ENCODE assay signal across 9 cellular contexts in genomic region chr17:20116683-20117309, GRCh38.
DNase-seq lines count a peak whose midpoint lies in the region; ATAC-seq and TF ChIP-seq lines count a peak whose summit lies in the region.
"Had no signal": no experiment of that assay in that cellular context is flagged by ENCODE, and none has a peak within 500 bp of the region (broad histone marks: within the 10 kb centered on the region; RNA-seq: fewer than 3 reads in every experiment).

No MANE protein-coding gene starts in this region.

- peak; percentile 78 to 79 for ATAC-seq in left cardiac atrium
- no peak for ATAC-seq in HG03439 (IDR thresholded peaks at IDR 0.05; ENCODE audit: unreplicated experiment)
- no peak for ATAC-seq in GM18520 (IDR thresholded peaks at IDR 0.05; ENCODE audit: unreplicated experiment)

- H3K4me1 ChIP-seq in spleen, result peaks cover 0 to 16% (median 4%) of the 10 kb centered on the region in 6 donors

- intact Hi-C loops in left cardiac atrium (cut with DNase I) (loop anchor here (2.0 to 5.0 kb wide), 3 partner anchors 109 to 129 kb away; partner anchors contain the start of gene SPECC1 (in 2 of the 2)), spleen (cut with DNase I; ENCODE audit: low total_unique reads) (loop anchor here (5.0 kb wide), 1 partner anchor 124 kb away; no protein-coding TSS in a partner anchor)

- no peaks in the 10 kb centered on the region for H3K9me3 ChIP-seq in spleen
- H3K9me3 ChIP-seq: SJSA1 had no signal

- TF ChIP-seq POLR2A in spleen (IDR thresholded peaks at IDR 0.05), result no peak

- H3K27ac ChIP-seq in spleen, result no peak overlapping the region
- H3K27ac ChIP-seq: SJSA1 had no signal

- peak; percentile 8 to 82 (median 62) for TF ChIP-seq CTCF in spleen (IDR thresholded peaks at IDR 0.05 in 8 of 11, conservative IDR thresholded peaks at IDR 0.05 in 3 of 11)

- 22 to 31% (median 30%) methylated on average over 8 of the region's 8 CpGs for WGBS in spleen, 5 donors

- H3K4me3 ChIP-seq in spleen, result no peak overlapping the region
- H3K4me3 ChIP-seq: SJSA1 had no signal

- DNase-seq in COR-L47 (lab: John Stamatoyannopoulos, UW) (peak; percentile 30), HT-29 (ENCODE audit: low spot score) (peak; percentile 48), SKM-1 (lab: John Stamatoyannopoulos, UW; ENCODE audit: unreplicated experiment) (peak; percentile 45), left cardiac atrium (peak; percentile 62), spleen (no peak)
- peak; percentile 25 for DNase-seq in activated naive CD8-positive, alpha-beta T cell treated with anti-CD3 and anti-CD28 coated beads, Interleukin-2, amount 50 U/mL, for 16 hours (ENCODE audit: low read depth, low spot score)

- no peaks in the 10 kb centered on the region for H3K36me3 ChIP-seq in spleen
- H3K36me3 ChIP-seq: SJSA1 had no signal

- no peaks in the 10 kb centered on the region for H3K27me3 ChIP-seq in spleen (replicated peaks in 1 of 7)
- H3K27me3 ChIP-seq: SJSA1 had no signal

Comparison
In these comparisons a context has a peak if more than half of its experiments do, and no peak if none do; other contexts are left out.
1. ATAC-seq: peak in left cardiac atrium (2 of 2); none in HG03439 (single experiment) and GM18520 (single experiment).